ENCODE assay signal across 18 cellular contexts in genomic region chr3:186974824-186975281, GRCh38. TPM values are rescaled to one million over a fixed set of nuclear protein-coding genes. Genes with fewer than 3 reads are reported as not detected.
A peak's percentile ranks its signal among the peaks of the same experiment; 100 is the strongest.
DNase-seq lines count a peak whose midpoint lies in the region; ATAC-seq, FAIRE-seq and TF ChIP-seq lines count a peak whose summit lies in the region.
"Had no signal": no experiment of that assay in that cellular context is flagged by ENCODE, and none has a peak within 500 bp of the region (broad histone marks: within the 10 kb centered on the region; RNA-seq: fewer than 3 reads in every experiment).

No MANE protein-coding gene starts in this region.

- in situ Hi-C loops in HAP-1 (cut with MboI; ENCODE audit: low sequenced_read_pairs), result no loop called here

- H2AK5ac ChIP-seq in trophoblast cell (ENCODE audit: low read length), result no peak overlapping the region

- H3K79me2 ChIP-seq in Karpas-422 (ENCODE audit: low read length) (peaks cover 71% of the 10 kb centered on the region), trophoblast cell (ENCODE audit: control insufficient read depth, insufficient read depth, low read length, poor library complexity) (no peaks in the 10 kb centered on the region)

- no peak overlapping the region for H4K8ac ChIP-seq in trophoblast cell (ENCODE audit: low read depth, low read length)

- H3K9ac ChIP-seq in Karpas-422 (ENCODE audit: low read length) (no peak overlapping the region), trophoblast cell (ENCODE audit: low read length) (no peak overlapping the region)
- H3K9ac ChIP-seq: neural progenitor cell had no signal

- no peak overlapping the region for H3K14ac ChIP-seq in trophoblast cell (ENCODE audit: low read length)

- no peak overlapping the region for H2BK120ac ChIP-seq in trophoblast cell (ENCODE audit: insufficient read depth, low read length, poor library complexity)

- intact Hi-C loops in left cardiac atrium (cut with DNase I), result loop anchor here in 1 of 2 donors (5.0 kb wide), 1 partner anchor 43 kb away; the partner anchor contains the start of gene ST6GAL1

- no peak for FAIRE-seq in HTR-8/SVneo (lab: Jason Lieb, UNC)

- no peak overlapping the region for H3K4me2 ChIP-seq in Karpas-422 (ENCODE audit: low read depth, low read length, poor library complexity, severe bottlenecking)
- no peak overlapping the region for H3K4me2 ChIP-seq in trophoblast cell (ENCODE audit: low read length)
- H3K4me2 ChIP-seq: neural progenitor cell had no signal

- H2BK12ac ChIP-seq in trophoblast cell (ENCODE audit: low read length), result no peak overlapping the region

- H3K4me1 ChIP-seq in Karpas-422 (ENCODE audit: low read length) (peaks cover 15% of the 10 kb centered on the region), trophoblast cell (ENCODE audit: control insufficient read depth in 1 of 2, insufficient read depth in 2 of 2, low read length in 2 of 2) (peaks cover 0 to 10% of the 10 kb centered on the region in 2 experiments), HAP-1 (no peaks in the 10 kb centered on the region)
- H3K4me1 ChIP-seq in effector memory CD4-positive, alpha-beta T cell (ENCODE audit: control insufficient read depth, insufficient read depth, low read length, poor library complexity, severe bottlenecking), result no peaks in the 10 kb centered on the region
- H3K4me1 ChIP-seq: Caco-2 had no signal

- H3K9me3 ChIP-seq in Karpas-422 (ENCODE audit: low read length) (no peaks in the 10 kb centered on the region), trophoblast cell (ENCODE audit: insufficient read depth, low read depth, low read length) (peaks cover 3% of the 10 kb centered on the region), HAP-1 (no peaks in the 10 kb centered on the region; the same call in 1 of the 2 replicates)
- no peaks in the 10 kb centered on the region for H3K9me3 ChIP-seq in effector memory CD4-positive, alpha-beta T cell (ENCODE audit: control insufficient read depth, low read length)
- H3K9me3 ChIP-seq: Caco-2 had no signal

- no peak overlapping the region for H4K12ac ChIP-seq in trophoblast cell (ENCODE audit: low read depth, low read length)

- DNase-seq in Karpas-422 (no peak), left cardiac atrium (no peak), trophoblast cell (no peak), HAP-1 (ENCODE audit: low spot score in 2 of 2) (no peak), HTR-8/SVneo (ENCODE audit: insufficient read length, low spot score) (no peak)
- no peak for DNase-seq in effector memory CD4-positive, alpha-beta T cell
- DNase-seq: activated CD4-positive, CD25-positive, alpha-beta regulatory T cell; activated gamma-delta T cell; cortex of kidney; foreskin melanocyte; NCI-H1436; NCI-H2227 treated with DMSO at 0.1 percent for 48 hours; SHP77 had no signal

- peak overlapping the region; percentile 79 for H3K27ac ChIP-seq in C4-2B
- peak overlapping the region; percentile 5; the same call in 1 of the 2 replicates for H3K27ac ChIP-seq in Karpas-422 (ENCODE audit: low read length)
- H3K27ac ChIP-seq in trophoblast cell (ENCODE audit: low read depth, low read length), result no peak overlapping the region
- no peak overlapping the region for H3K27ac ChIP-seq in effector memory CD4-positive, alpha-beta T cell (ENCODE audit: insufficient read depth, low read length, poor library complexity, severe bottlenecking)
- H3K27ac ChIP-seq: neural progenitor cell had no signal

- H3K36me3 ChIP-seq in Karpas-422 (ENCODE audit: insufficient read depth, low read length) (peaks cover 75% of the 10 kb centered on the region), trophoblast cell (ENCODE audit: control insufficient read depth in 1 of 2, insufficient read depth in 2 of 2, low read length in 2 of 2) (no peaks in the 10 kb centered on the region), HAP-1 (replicated peaks) (peaks cover 68% of the 10 kb centered on the region)
- peaks cover 55% of the 10 kb centered on the region for H3K36me3 ChIP-seq in effector memory CD4-positive, alpha-beta T cell (ENCODE audit: control insufficient read depth, insufficient read depth, low read length)
- H3K36me3 ChIP-seq: neural progenitor cell had no signal

- peaks cover 4% of the 10 kb centered on the region for H3K79me1 ChIP-seq in trophoblast cell (ENCODE audit: low read length)

- H3K4me3 ChIP-seq in Karpas-422 (ENCODE audit: low read length), result no peak overlapping the region
- no peak overlapping the region for H3K4me3 ChIP-seq in trophoblast cell (ENCODE audit: low read depth, low read length)
- no peak overlapping the region for H3K4me3 ChIP-seq in effector memory CD4-positive, alpha-beta T cell (ENCODE audit: insufficient read depth, low read depth, low read length, poor library complexity, severe bottlenecking)
- no peak overlapping the region for H3K4me3 ChIP-seq in HAP-1
- H3K4me3 ChIP-seq: lung, neural progenitor cell had no signal

- no peak overlapping the region for H4K91ac ChIP-seq in trophoblast cell (ENCODE audit: low read depth, low read length)

- H4K20me1 ChIP-seq in Karpas-422 (ENCODE audit: insufficient read depth, low read depth, low read length), result 0 out of 2 replicates have a peak, but pooled peaks cover under 1% of the 10 kb centered on the region

- H3K27me3 ChIP-seq in Karpas-422 (ENCODE audit: low read length), result no peaks in the 10 kb centered on the region
- H3K27me3 ChIP-seq in trophoblast cell (ENCODE audit: insufficient read depth, low read length), result no peaks in the 10 kb centered on the region
- H3K27me3 ChIP-seq in effector memory CD4-positive, alpha-beta T cell (replicated peaks; ENCODE audit: control insufficient read depth, insufficient read depth, low read length, poor library complexity, severe bottlenecking), result no peaks in the 10 kb centered on the region
- H3K27me3 ChIP-seq in HAP-1 (ENCODE audit: low read depth), result no peaks in the 10 kb centered on the region
- H3K27me3 ChIP-seq: neural progenitor cell had no signal

- TF ChIP-seq CTCF in C4-2B (conservative IDR thresholded peaks at IDR 0.05), result no peak

- no peak overlapping the region for H3K18ac ChIP-seq in trophoblast cell (ENCODE audit: low read length)

- H3K4ac ChIP-seq in trophoblast cell (ENCODE audit: low read depth, low read length), result no peak overlapping the region

- no peak overlapping the region for H2BK5ac ChIP-seq in trophoblast cell (ENCODE audit: low read depth, low read length, poor library complexity)

- H3K9me2 ChIP-seq in Karpas-422 (replicated peaks; ENCODE audit: insufficient read depth, low read length), result no peaks in the 10 kb centered on the region

- no CpG with 5 or more reads among the region's 9 CpGs for WGBS in trophoblast cell (ENCODE audit: extremely low coverage, insufficient coverage, insufficient read length)

- ATAC-seq in left cardiac atrium, result peak; percentile 31
- no peak for ATAC-seq in HG03460 (IDR thresholded peaks at IDR 0.05; ENCODE audit: unreplicated experiment)

- H3K23ac ChIP-seq in trophoblast cell (ENCODE audit: low read length), result peak overlapping the region; percentile 88

- H2AFZ ChIP-seq in Karpas-422 (ENCODE audit: low read length) (no peak overlapping the region), trophoblast cell (ENCODE audit: insufficient read depth, low read length, poor library complexity) (no peak overlapping the region)
- H2AFZ ChIP-seq: neural progenitor cell had no signal

RNA-seq across cellular contexts. Expression of gene ST6GAL1, which starts 44.5 kb away (rescaled TPM):
- total RNA-seq in Karpas-422 (2014; rRNA removed; shearing (Covaris generic); ENCODE audit: low replicate concordance), result 304 and 416 TPM in 2 replicates
- 10 to 100 TPM; 46.6 to 67.1 TPM for total RNA-seq in left cardiac atrium
- 4.2 and 4.5 TPM in 2 replicates for polyA plus RNA-seq in trophoblast cell (2013)

Comparison
In these comparisons a context has a peak if more than half of its experiments do, and no peak if none do; other contexts are left out.
1. H3K27ac ChIP-seq: peak in C4-2B (single experiment) and Karpas-422 (single experiment); none in trophoblast cell (single experiment) and effector memory CD4-positive, alpha-beta T cell (single experiment).